Comparison of ENCODE assay signal across 8 cellular contexts in the genomic region with DNA sequence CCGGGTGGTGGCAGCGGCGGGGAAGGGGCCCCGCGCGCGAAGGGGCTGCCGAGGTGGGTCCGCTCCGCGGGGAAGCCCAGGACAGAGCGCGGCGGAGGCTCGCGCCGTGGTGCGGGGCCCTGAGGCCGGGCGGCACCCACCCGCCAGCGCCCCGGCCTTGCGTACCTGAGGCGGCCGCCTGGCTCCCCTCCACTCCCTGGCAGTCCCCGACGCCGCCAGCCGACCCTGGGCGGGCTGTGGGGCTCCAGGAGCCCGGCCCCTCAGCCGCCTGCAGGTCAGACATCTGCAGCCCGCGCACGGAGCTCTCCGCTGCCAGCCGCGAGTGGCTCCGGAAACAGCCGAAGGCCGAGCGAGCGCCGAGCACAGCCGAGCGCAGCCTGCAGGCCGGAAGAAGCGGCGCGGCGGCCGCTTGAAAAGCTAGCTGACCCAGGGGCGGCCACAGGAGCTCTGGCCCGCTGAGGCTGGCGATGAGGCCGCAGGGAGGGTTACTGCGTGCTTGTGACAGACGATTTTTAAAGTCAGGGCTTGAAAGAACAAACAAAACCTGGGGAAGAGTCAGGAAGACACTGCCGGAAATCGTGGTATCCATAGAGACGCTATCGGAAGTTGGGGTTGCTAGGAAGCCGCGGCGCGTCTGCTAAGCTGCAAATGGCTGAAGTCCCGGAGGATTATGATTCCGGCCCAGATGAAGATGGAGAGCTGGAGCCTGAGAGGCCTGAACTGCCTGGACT. TPM values are rescaled to one million over a fixed set of nuclear protein-coding genes. Genes with fewer than 3 reads are reported as not detected.
A peak's percentile ranks its signal among the peaks of the same experiment; 100 is the strongest.
DNase-seq lines count a peak whose midpoint lies in the region; ATAC-seq lines count a peak whose summit lies in the region.

A gene (plus strand): TSS at position 609 of the 731 bp plus-strand sequence. CDS start 40 bp downstream, at position 649.
A gene with protein sequence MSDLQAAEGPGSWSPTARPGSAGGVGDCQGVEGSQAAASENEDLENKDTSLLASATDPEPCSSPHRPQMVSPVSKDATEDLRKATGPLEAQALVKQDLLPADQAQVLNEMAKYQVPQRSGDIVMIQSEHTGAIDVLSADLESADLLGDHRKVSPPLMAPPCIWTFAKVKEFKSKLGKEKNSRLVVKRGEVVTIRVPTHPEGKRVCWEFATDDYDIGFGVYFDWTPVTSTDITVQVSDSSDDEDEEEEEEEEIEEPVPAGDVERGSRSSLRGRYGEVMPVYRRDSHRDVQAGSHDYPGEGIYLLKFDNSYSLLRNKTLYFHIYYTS (minus strand): TSS at position 324 of the 731 bp plus-strand sequence. CDS start 41 bp downstream, at position 283.

- ATAC-seq in GM19397 (IDR thresholded peaks at IDR 0.05; ENCODE audit: unreplicated experiment) (peak; percentile 89), HG03565 (IDR thresholded peaks at IDR 0.05; ENCODE audit: unreplicated experiment) (peak; percentile 67)
- ATAC-seq in activated CD8-positive, alpha-beta T cell treated with anti-CD3 and anti-CD28 coated beads, Interleukin-2, amount 10 ng/mL, durations not matched to agents 7 days and 5 days = peak; percentile 98
- peak; percentile 94 for ATAC-seq in effector memory CD8-positive, alpha-beta T cell (replicated peaks)

- H2BK5ac ChIP-seq in mesenchymal stem cell (ENCODE audit: low read depth, low read length, poor library complexity, severe bottlenecking) = peak within 1 kb of the TSS; percentile 39

- H2AFZ ChIP-seq in mesenchymal stem cell (ENCODE audit: low read depth, low read length) = peak within 1 kb of the TSS; percentile 92

- H2AK5ac ChIP-seq in mesenchymal stem cell (ENCODE audit: low read length, severe bottlenecking) = no peak within 1 kb of the TSS

- H4K8ac ChIP-seq in mesenchymal stem cell (ENCODE audit: low read length) = peak within 1 kb of the TSS; percentile 47

- peak within 1 kb of the TSS; percentile 94 for H3K9ac ChIP-seq in mesenchymal stem cell (ENCODE audit: low read length)

- H3K4me2 ChIP-seq in mesenchymal stem cell (ENCODE audit: low read length, poor library complexity, severe bottlenecking) = peak within 1 kb of the TSS; percentile 89

- H3K27me3 ChIP-seq in CD8-positive, alpha-beta memory T cell (ENCODE audit: insufficient read depth, low read length, poor library complexity, severe bottlenecking) = no peaks in the 10 kb centered on the region
- H3K27me3 ChIP-seq in mesenchymal stem cell (ENCODE audit: control insufficient read depth in 1 of 2, insufficient read depth in 1 of 2, low read length in 2 of 2) = no peaks in the 10 kb centered on the region

- no peak within 1 kb of the TSS for H2BK15ac ChIP-seq in mesenchymal stem cell (ENCODE audit: low read depth, poor library complexity, severe bottlenecking)

- H3K18ac ChIP-seq in mesenchymal stem cell (ENCODE audit: low read depth in 1 of 2, low read length in 2 of 2) = peak within 1 kb of the TSS; percentile 87 to 97

- H2BK120ac ChIP-seq in mesenchymal stem cell (ENCODE audit: low read depth, low read length) = no peak within 1 kb of the TSS

- H3K27me3 Mint-ChIP-seq in CD8-positive, alpha-beta memory T cell = no peaks in the 10 kb centered on the region
- peaks cover 5% of the 10 kb centered on the region for H3K27me3 Mint-ChIP-seq in activated CD8-positive, alpha-beta T cell treated with anti-CD3 and anti-CD28 coated beads, Interleukin-2, amount 10 ng/mL, durations not matched to agents 7 days and 5 days (ENCODE audit: low read depth)
- H3K27me3 Mint-ChIP-seq in effector memory CD8-positive, alpha-beta T cell = peaks cover 0 to 8% of the 10 kb centered on the region in 2 donors

- CTCF ChIA-PET in CD8-positive, alpha-beta memory T cell (lab: Charles Lee) = interaction anchor here (0.7 to 1.4 kb wide), 7 partner anchors 10 to 64 kb away, joined by 3 to 9 read pairs (median 3); a partner anchor contains a TSS
- CTCF ChIA-PET in activated CD8-positive, alpha-beta T cell treated with anti-CD3 and anti-CD28 coated beads, Interleukin-2, amount 10 ng/mL, durations not matched to agents 7 days and 5 days (lab: Charles Lee) = interaction anchor here (1.0 to 2.0 kb wide), 10 partner anchors 9 to 174 kb away, joined by 3 to 12 read pairs (median 4); a partner anchor contains a TSS

- H3K4me1 ChIP-seq in CD8-positive, alpha-beta memory T cell (ENCODE audit: insufficient read depth, low read length) = peaks cover 16% of the 10 kb centered on the region
- peaks cover 6% of the 10 kb centered on the region for H3K4me1 ChIP-seq in mesenchymal stem cell (ENCODE audit: control insufficient read depth, insufficient read depth, low read depth, low read length)

- peak within 1 kb of the TSS in 1 of 2 experiments; percentile 86 for H2BK12ac ChIP-seq in mesenchymal stem cell (ENCODE audit: low read length in 2 of 2)

- peak within 1 kb of the TSS; percentile 76 for H3K27ac ChIP-seq in CD8-positive, alpha-beta memory T cell (ENCODE audit: low read depth, low read length)
- H3K27ac ChIP-seq in mesenchymal stem cell (ENCODE audit: low read length, poor library complexity, severe bottlenecking) = peak within 1 kb of the TSS; percentile 95

- peaks cover 0 to 2% (median 2%) of the 10 kb centered on the region in 3 donors for H3K36me3 Mint-ChIP-seq in CD8-positive, alpha-beta memory T cell
- peaks cover 22% of the 10 kb centered on the region for H3K36me3 Mint-ChIP-seq in activated CD8-positive, alpha-beta T cell treated with anti-CD3 and anti-CD28 coated beads, Interleukin-2, amount 10 ng/mL, durations not matched to agents 7 days and 5 days (ENCODE audit: low read depth)
- H3K36me3 Mint-ChIP-seq in effector memory CD8-positive, alpha-beta T cell (ENCODE audit: insufficient read depth) = peaks cover 3% of the 10 kb centered on the region

- DNase-seq in CD8-positive, alpha-beta memory T cell = peak; percentile 78 to 89 (median 84)
- DNase-seq in NCI-H748 treated with DMSO at 0.1 percent for 48 hours (lab: John Stamatoyannopoulos, UW) (peak; percentile 79), mesenchymal stem cell (peak; percentile 87)
- DNase-seq in activated CD8-positive, alpha-beta T cell treated with anti-CD3 and anti-CD28 coated beads, Interleukin-2, amount 10 ng/mL, durations not matched to agents 7 days and 5 days = peak; percentile 87
- peak; percentile 78 to 88 (median 85) for DNase-seq in effector memory CD8-positive, alpha-beta T cell
- peak; percentile 56 for DNase-seq in stimulated activated CD8-positive, alpha-beta memory T cell treated with anti-CD3 and anti-CD28 coated beads, Interleukin-12 subunit alpha, Interleukin-12 subunit beta, amount 100 ng/mL, for 24 hours (ENCODE audit: extremely low read depth)

- peaks cover 12% of the 10 kb centered on the region for H3K79me1 ChIP-seq in mesenchymal stem cell (replicated peaks; ENCODE audit: low read length, poor library complexity, severe bottlenecking)

- H3K23ac ChIP-seq in mesenchymal stem cell (ENCODE audit: low read length in 2 of 2) = peak within 1 kb of the TSS in 1 of 2 experiments; percentile 99

- no peaks in the 10 kb centered on the region for H3K36me3 ChIP-seq in CD8-positive, alpha-beta memory T cell (ENCODE audit: insufficient read depth, low read length)
- no peaks in the 10 kb centered on the region for H3K36me3 ChIP-seq in mesenchymal stem cell (ENCODE audit: control insufficient read depth in 1 of 2, insufficient read depth in 2 of 2, low read depth in 1 of 2, low read length in 2 of 2)

- H3K4me1 Mint-ChIP-seq in CD8-positive, alpha-beta memory T cell = peaks cover 27 to 43% (median 41%) of the 10 kb centered on the region in 3 donors
- H3K4me1 Mint-ChIP-seq in activated CD8-positive, alpha-beta T cell treated with anti-CD3 and anti-CD28 coated beads, Interleukin-2, amount 10 ng/mL, durations not matched to agents 7 days and 5 days (ENCODE audit: low read depth) = peaks cover 38% of the 10 kb centered on the region
- H3K4me1 Mint-ChIP-seq in effector memory CD8-positive, alpha-beta T cell (ENCODE audit: low read depth in 2 of 2) = peaks cover 19 to 30% of the 10 kb centered on the region in 2 donors

- H3K9me3 ChIP-seq in CD8-positive, alpha-beta memory T cell (ENCODE audit: low read length) = no peaks in the 10 kb centered on the region
- no peaks in the 10 kb centered on the region for H3K9me3 ChIP-seq in mesenchymal stem cell (ENCODE audit: control insufficient read depth, low read length)

- peak within 1 kb of the TSS in 1 of 2 experiments; percentile 79 for H3K14ac ChIP-seq in mesenchymal stem cell (ENCODE audit: low read length in 2 of 2)

- H3K9me3 Mint-ChIP-seq in CD8-positive, alpha-beta memory T cell = no peaks in the 10 kb centered on the region
- H3K9me3 Mint-ChIP-seq in activated CD8-positive, alpha-beta T cell treated with anti-CD3 and anti-CD28 coated beads, Interleukin-2, amount 10 ng/mL, durations not matched to agents 7 days and 5 days (ENCODE audit: insufficient read depth) = no peaks in the 10 kb centered on the region
- H3K9me3 Mint-ChIP-seq in effector memory CD8-positive, alpha-beta T cell = no peaks in the 10 kb centered on the region

- peak within 1 kb of the TSS; percentile 84 for H3K4me3 ChIP-seq in CD8-positive, alpha-beta memory T cell (ENCODE audit: low read length)
- H3K4me3 ChIP-seq in mesenchymal stem cell (ENCODE audit: insufficient read depth in 1 of 2, low read depth in 1 of 2, low read length in 2 of 2) = peak within 1 kb of the TSS; percentile 80 to 88

- peak within 1 kb of the TSS in 1 of 2 experiments; percentile 99 for H3K4ac ChIP-seq in mesenchymal stem cell (ENCODE audit: low read depth in 1 of 2, low read length in 2 of 2)

- H3K4me3 Mint-ChIP-seq in CD8-positive, alpha-beta memory T cell = peak within 1 kb of the TSS in 5 of 7 donors; percentile 86 to 93 (median 89)
- H3K4me3 Mint-ChIP-seq in activated CD8-positive, alpha-beta T cell treated with anti-CD3 and anti-CD28 coated beads, Interleukin-2, amount 10 ng/mL, durations not matched to agents 7 days and 5 days = peak within 1 kb of the TSS; percentile 89
- no peak within 1 kb of the TSS for H3K4me3 Mint-ChIP-seq in effector memory CD8-positive, alpha-beta T cell

- H4K91ac ChIP-seq in mesenchymal stem cell (ENCODE audit: low read length) = no peak within 1 kb of the TSS

- POLR2A ChIA-PET in CD8-positive, alpha-beta memory T cell (lab: Charles Lee) = interaction anchor here (0.5 to 1.9 kb wide), 5 partner anchors 18 to 560 kb away, joined by 3 to 21 read pairs (median 3); a partner anchor contains a TSS
- POLR2A ChIA-PET in activated CD8-positive, alpha-beta T cell treated with anti-CD3 and anti-CD28 coated beads, Interleukin-2, amount 10 ng/mL, durations not matched to agents 7 days and 5 days (lab: Charles Lee) = interaction anchor here (0.6 to 1.3 kb wide), 9 partner anchors 12 to 277 kb away, joined by 3 to 9 read pairs (median 3); a partner anchor contains a TSS

- peak within 1 kb of the TSS; percentile 64 to 98 (median 91) for H3K27ac Mint-ChIP-seq in CD8-positive, alpha-beta memory T cell
- peak within 1 kb of the TSS; percentile 92 for H3K27ac Mint-ChIP-seq in activated CD8-positive, alpha-beta T cell treated with anti-CD3 and anti-CD28 coated beads, Interleukin-2, amount 10 ng/mL, durations not matched to agents 7 days and 5 days
- H3K27ac Mint-ChIP-seq in effector memory CD8-positive, alpha-beta T cell = no peak within 1 kb of the TSS

- WGBS in mesenchymal stem cell = under 1% methylated on average over 57 of the region's 69 CpGs

RNA-seq across cellular contexts. Expression of the first gene that starts in this region (rescaled TPM):
- 1 to 10 TPM in 1 of 2 experiments, under 1 TPM in 1; 0.83 to 1.0 TPM for total RNA-seq in CD8-positive, alpha-beta memory T cell
- 0.08 TPM for polyA plus RNA-seq in CD8-positive, alpha-beta memory T cell
- total RNA-seq in activated CD8-positive, alpha-beta T cell treated with anti-CD3 and anti-CD28 coated beads, Interleukin-2, amount 10 ng/mL, durations not matched to agents 7 days and 5 days = under 1 TPM; 0.23 to 0.40 TPM
- polyA plus RNA-seq in mesenchymal stem cell (2013, experiment 1 of 2) = 0.32 TPM
- polyA plus RNA-seq in mesenchymal stem cell (2013, experiment 2 of 2) = 0.16 TPM

RNA-seq across cellular contexts. Expression of the second gene that starts in this region (rescaled TPM):
- 10 to 100 TPM; 20.9 to 22.2 TPM for total RNA-seq in CD8-positive, alpha-beta memory T cell
- 3.2 TPM for polyA plus RNA-seq in CD8-positive, alpha-beta memory T cell
- total RNA-seq in activated CD8-positive, alpha-beta T cell treated with anti-CD3 and anti-CD28 coated beads, Interleukin-2, amount 10 ng/mL, durations not matched to agents 7 days and 5 days = 10 to 100 TPM; 16.7 to 17.1 TPM
- polyA plus RNA-seq in mesenchymal stem cell (2013, experiment 1 of 2) = 2.0 TPM
- 1.9 TPM for polyA plus RNA-seq in mesenchymal stem cell (2013, experiment 2 of 2)

Comparison
In these comparisons a context has a peak if more than half of its experiments do, and no peak if none do; other contexts are left out.
1. Peak in every context shown above with its lines: DNase-seq, ATAC-seq, H3K4me3 ChIP-seq and H3K27ac ChIP-seq.
2. H3K27ac Mint-ChIP-seq: peak in CD8-positive, alpha-beta memory T cell (8 of 8) and activated CD8-positive, alpha-beta T cell treated with anti-CD3 and anti-CD28 coated beads, Interleukin-2, amount 10 ng/mL, durations not matched to agents 7 days and 5 days (single experiment); none in effector memory CD8-positive, alpha-beta T cell (0 of 2).
3. H3K4me3 Mint-ChIP-seq: peak in CD8-positive, alpha-beta memory T cell (5 of 7) and activated CD8-positive, alpha-beta T cell treated with anti-CD3 and anti-CD28 coated beads, Interleukin-2, amount 10 ng/mL, durations not matched to agents 7 days and 5 days (single experiment); none in effector memory CD8-positive, alpha-beta T cell (0 of 2).